22 cellular contexts compared by ENCODE assay signal in the genomic region with DNA sequence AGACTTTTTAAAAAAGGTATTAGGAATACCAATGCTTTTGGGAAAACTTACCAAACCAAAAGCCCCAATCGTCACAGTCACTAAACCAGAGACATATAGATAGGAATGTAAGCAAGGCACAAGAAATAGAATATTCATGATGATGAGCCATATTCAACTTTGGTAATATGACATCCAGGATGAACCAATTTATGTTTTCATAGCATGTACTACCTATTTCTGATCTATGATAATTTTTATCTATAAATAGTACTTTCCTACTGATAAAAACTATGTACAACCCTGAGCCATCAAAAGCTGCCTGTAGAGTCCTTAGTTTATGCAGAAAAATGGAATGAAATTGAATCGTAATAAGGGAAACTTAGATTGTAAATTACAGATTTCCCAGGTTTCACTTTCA.
"Had no signal": no experiment of that assay in that cellular context is flagged by ENCODE, and none has a peak within 500 bp of the region (broad histone marks: within the 10 kb centered on the region; RNA-seq: fewer than 3 reads in every experiment).

No MANE protein-coding gene starts in this region.

- ATAC-seq: heart right ventricle; natural killer cell; right cardiac atrium; stimulated activated effector memory CD8-positive, alpha-beta T cell treated with anti-CD3 and anti-CD28 coated beads, Interleukin-12 subunit alpha, Interleukin-12 subunit beta, amount 100 ng/mL, for 72 hours; stimulated activated naive CD8-positive, alpha-beta T cell treated with anti-CD3 and anti-CD28 coated beads, Interleukin-15, Interleukin-2, amounts not matched to agents 100 U/mL and 50 U/mL, for 24 hours had no signal

- H3K4me3 Mint-ChIP-seq: endodermal cell; natural killer cell; neural crest cell; stimulated activated effector memory CD8-positive, alpha-beta T cell treated with anti-CD3 and anti-CD28 coated beads, Interleukin-12 subunit alpha, Interleukin-12 subunit beta, amount 100 ng/mL, for 72 hours had no signal

- H3K9me3 ChIP-seq: heart right ventricle, ovary, testis, transverse colon had no signal

- H3K27ac ChIP-seq: coronary artery, ovary, transverse colon had no signal

- FAIRE-seq: endothelial cell of umbilical vein, keratinocyte had no signal

- H3K27ac Mint-ChIP-seq: endodermal cell; stimulated activated effector memory CD8-positive, alpha-beta T cell treated with anti-CD3 and anti-CD28 coated beads, Interleukin-12 subunit alpha, Interleukin-12 subunit beta, amount 100 ng/mL, for 72 hours had no signal

- H3K27me3 ChIP-seq: heart right ventricle, ovary, testis, transverse colon had no signal

- H3K36me3 ChIP-seq: ovary, transverse colon had no signal

- H3K9me3 Mint-ChIP-seq: endodermal cell; natural killer cell; neural crest cell; stimulated activated effector memory CD8-positive, alpha-beta T cell treated with anti-CD3 and anti-CD28 coated beads, Interleukin-12 subunit alpha, Interleukin-12 subunit beta, amount 100 ng/mL, for 72 hours had no signal

- H3K36me3 Mint-ChIP-seq: natural killer cell had no signal

- DNase-seq: caudate nucleus; effector CD4-positive, alpha-beta T cell; endodermal cell; erythroblast; foreskin melanocyte; heart right ventricle; left ventricle myocardium superior; mesendoderm; natural killer cell; ovary; right cardiac atrium; stimulated activated CD4-positive, alpha-beta T cell treated with anti-CD3 and anti-CD28 coated beads, Interleukin-4, amount 100 ng/mL, for 1 hour; stimulated activated CD8-positive, alpha-beta memory T cell treated with anti-CD3 and anti-CD28 coated beads, Interleukin-4, amount 100 ng/mL, for 48 hours; stimulated activated naive CD8-positive, alpha-beta T cell treated with anti-CD3 and anti-CD28 coated beads, Interleukin-15, Interleukin-2, amounts not matched to agents 100 U/mL and 50 U/mL, for 24 hours; testis; transverse colon had no signal

- H3K4me3 ChIP-seq: coronary artery, heart right ventricle, lung, ovary, testis, transverse colon had no signal
